9 cellular contexts compared by ENCODE assay signal in the genomic region with DNA sequence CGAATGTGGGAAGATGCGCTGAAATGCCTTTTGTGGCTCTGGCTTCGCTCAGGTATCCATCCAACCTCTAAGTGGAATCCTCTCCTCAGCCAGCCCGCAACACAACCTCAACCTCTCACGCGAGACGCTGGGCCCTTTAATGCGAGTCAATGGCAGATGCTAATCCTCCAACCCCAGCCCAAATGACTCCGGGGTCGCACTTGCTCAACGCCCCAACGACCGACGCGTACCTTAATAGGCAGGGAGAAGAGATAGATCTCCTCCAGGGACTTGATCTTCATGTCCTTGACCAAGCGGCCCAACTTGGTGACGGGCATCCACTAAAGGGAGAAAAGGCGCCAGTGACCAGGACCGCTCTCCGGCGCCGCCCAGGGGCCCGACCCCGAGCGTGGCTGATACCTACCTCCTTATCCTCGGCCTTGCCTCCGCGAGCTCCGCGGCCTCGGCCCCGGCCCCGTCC. TPM values are rescaled to one million over a fixed set of nuclear protein-coding genes. Genes with fewer than 3 reads are reported as not detected.
DNase-seq lines count a peak whose midpoint lies in the region; ATAC-seq and TF ChIP-seq lines count a peak whose summit lies in the region.
"Had no signal": no experiment of that assay in that cellular context is flagged by ENCODE, and none has a peak within 500 bp of the region (broad histone marks: within the 10 kb centered on the region; RNA-seq: fewer than 3 reads in every experiment).

No MANE protein-coding gene starts in this region.

- peak overlapping the region; percentile 99 for H3K27ac Mint-ChIP-seq in central memory CD8-positive, alpha-beta T cell (ENCODE audit: low read depth)
- peak overlapping the region; percentile 99 for H3K27ac Mint-ChIP-seq in memory B cell

- H3K4me3 Mint-ChIP-seq in central memory CD8-positive, alpha-beta T cell: peak overlapping the region; percentile 94
- H3K4me3 Mint-ChIP-seq in memory B cell: peak overlapping the region; percentile 95

- peak; percentile 10 for ATAC-seq in GM21723 (IDR thresholded peaks at IDR 0.05; ENCODE audit: unreplicated experiment)
- peak; percentile 16 for ATAC-seq in central memory CD8-positive, alpha-beta T cell (replicated peaks; ENCODE audit: extremely low read depth, poor library complexity, severe bottlenecking)
- no peak for ATAC-seq in memory B cell (ENCODE audit: low read depth)
- ATAC-seq in esophagus mucosa: no peak
- ATAC-seq in GM21576 (IDR thresholded peaks at IDR 0.05; ENCODE audit: unreplicated experiment): no peak

- TF ChIP-seq CTCF in tibial artery (IDR thresholded peaks at IDR 0.05): no peak

- H3K27ac ChIP-seq in tibial artery: peak overlapping the region; percentile 95 to 98

- peaks cover 62% of the 10 kb centered on the region for H3K4me1 Mint-ChIP-seq in central memory CD8-positive, alpha-beta T cell
- H3K4me1 Mint-ChIP-seq in memory B cell: peaks cover 36% of the 10 kb centered on the region

- H3K9me3 Mint-ChIP-seq in central memory CD8-positive, alpha-beta T cell: no peaks in the 10 kb centered on the region
- H3K9me3 Mint-ChIP-seq in memory B cell: no peaks in the 10 kb centered on the region

- H3K4me1 ChIP-seq in tibial artery: peaks cover 0 to 35% (median 24%) of the 10 kb centered on the region in 4 donors

- no peaks in the 10 kb centered on the region for H3K27me3 ChIP-seq in tibial artery

- DNase-seq in COLO668 (lab: John Stamatoyannopoulos, UW; ENCODE audit: unreplicated experiment): peak; percentile 63
- peak; percentile 44 for DNase-seq in RPMI7951 (ENCODE audit: low read depth)
- peak; percentile 35 to 41 for DNase-seq in central memory CD8-positive, alpha-beta T cell (ENCODE audit: low spot score in 2 of 2)
- no peak for DNase-seq in memory B cell (ENCODE audit: low spot score in 2 of 2)
- no peak for DNase-seq in tibial artery

- H3K27me3 Mint-ChIP-seq in central memory CD8-positive, alpha-beta T cell: no peaks in the 10 kb centered on the region
- H3K27me3 Mint-ChIP-seq in memory B cell: no peaks in the 10 kb centered on the region

- peaks cover 56% of the 10 kb centered on the region for H3K36me3 Mint-ChIP-seq in central memory CD8-positive, alpha-beta T cell (ENCODE audit: insufficient read depth)
- H3K36me3 Mint-ChIP-seq in memory B cell: peaks cover 9% of the 10 kb centered on the region

- H3K4me3 ChIP-seq in tibial artery: peak overlapping the region; percentile 89 to 93

- H3K36me3 ChIP-seq in tibial artery: peaks cover 28 to 34% (median 32%) of the 10 kb centered on the region in 3 donors

- H3K9me3 ChIP-seq in tibial artery: no peaks in the 10 kb centered on the region

- intact Hi-C loops in tibial artery (cut with DNase I; ENCODE audit: low total_unique reads): no loop called here

RNA-seq across cellular contexts. Expression of a gene that starts 0.6 kb away (rescaled TPM):
- total RNA-seq in RPMI7951 (2014; rRNA removed; shearing (Covaris generic)): 1,519 and 1,683 TPM in 2 replicates
- 3,204 TPM for total RNA-seq in esophagus mucosa

RNA-seq across cellular contexts. Expression of a gene that starts 2.6 kb away (rescaled TPM):
- total RNA-seq in RPMI7951 (2014; rRNA removed; shearing (Covaris generic)): not detected in 2 replicates
- total RNA-seq in esophagus mucosa: not detected

RNA-seq across cellular contexts. Expression of a gene that starts 4.7 kb away (rescaled TPM):
- total RNA-seq in RPMI7951 (2014; rRNA removed; shearing (Covaris generic)): 209 and 290 TPM in 2 replicates
- 115 TPM for total RNA-seq in esophagus mucosa

RNA-seq across cellular contexts. Expression of a gene that starts 7.8 kb away (rescaled TPM):
- total RNA-seq in RPMI7951 (2014; rRNA removed; shearing (Covaris generic)): 28.8 and 40.4 TPM in 2 replicates
- 31.5 TPM for total RNA-seq in esophagus mucosa

RNA-seq across cellular contexts. Expression of a gene that starts 9.6 kb away (rescaled TPM):
- not detected in 2 replicates for total RNA-seq in RPMI7951 (2014; rRNA removed; shearing (Covaris generic))
- 0.12 TPM for total RNA-seq in esophagus mucosa
- total RNA-seq: T-helper 2 cell treated with Interferon-gamma antibody and Interleukin-4, amounts not matched to agents 100 ng/mL and 5 ng/mL, for 36 hours had no signal

Comparison
In these comparisons a context has a peak if more than half of its experiments do, and no peak if none do; other contexts are left out.
1. DNase-seq: peak in COLO668 (single experiment), RPMI7951 (single experiment) and central memory CD8-positive, alpha-beta T cell (2 of 2); none in memory B cell (0 of 2) and tibial artery (0 of 2).
2. ATAC-seq: peak in GM21723 (single experiment) and central memory CD8-positive, alpha-beta T cell (single experiment); none in memory B cell (single experiment), esophagus mucosa (single experiment) and GM21576 (single experiment).